Comparison of ENCODE assay signal across 9 cellular contexts in genomic region chr3:45011756-45012441, GRCh38. TPM values are rescaled to one million over a fixed set of nuclear protein-coding genes. Genes with fewer than 3 reads are reported as not detected.
A peak's percentile ranks its signal among the peaks of the same experiment; 100 is the strongest.
DNase-seq lines count a peak whose midpoint lies in the region; TF ChIP-seq lines count a peak whose summit lies in the region.
"Had no signal": no experiment of that assay in that cellular context is flagged by ENCODE, and none has a peak within 500 bp of the region (broad histone marks: within the 10 kb centered on the region; RNA-seq: fewer than 3 reads in every experiment).

No MANE protein-coding gene starts in this region.

- no peaks in the 10 kb centered on the region for H3K4me1 ChIP-seq in BE2C

- peak overlapping the region; percentile 95 for H3K27ac Mint-ChIP-seq in mesothelial cell of epicardium
- H3K27ac Mint-ChIP-seq: activated naive CD4-positive, alpha-beta T cell treated with anti-CD3 and anti-CD28 coated beads, Interleukin-2, amount 50 U/mL, for 24 hours had no signal

- H3K9me3 Mint-ChIP-seq in mesothelial cell of epicardium: no peaks in the 10 kb centered on the region
- H3K9me3 Mint-ChIP-seq: activated naive CD4-positive, alpha-beta T cell treated with anti-CD3 and anti-CD28 coated beads, Interleukin-2, amount 50 U/mL, for 24 hours had no signal

- H3K4me1 Mint-ChIP-seq in mesothelial cell of epicardium: peaks cover 26% of the 10 kb centered on the region

- TF ChIP-seq CTCF in BE2C (IDR thresholded peaks at IDR 0.05; ENCODE audit: low read depth, low read length) (no peak), mesothelial cell of epicardium (IDR thresholded peaks at IDR 0.05; ENCODE audit: unreplicated experiment) (no peak)

- peaks cover 28% of the 10 kb centered on the region for H3K36me3 Mint-ChIP-seq in mesothelial cell of epicardium

- peaks cover 3% of the 10 kb centered on the region; the same call in 1 of the 2 replicates for H3K36me3 ChIP-seq in BE2C

- no peaks in the 10 kb centered on the region for H3K27me3 ChIP-seq in BE2C

- no peaks in the 10 kb centered on the region for H3K27me3 Mint-ChIP-seq in mesothelial cell of epicardium (ENCODE audit: low read depth)
- H3K27me3 Mint-ChIP-seq: activated naive CD4-positive, alpha-beta T cell treated with anti-CD3 and anti-CD28 coated beads, Interleukin-2, amount 50 U/mL, for 24 hours had no signal

- no peaks in the 10 kb centered on the region for H3K9me3 ChIP-seq in BE2C

- DNase-seq in BE2C (peak; percentile 14), M059J (ENCODE audit: low read depth) (peak; percentile 89), dedifferentiated amniotic fluid mesenchymal stem cell (ENCODE audit: extremely low spot score) (peak; percentile 91), mesothelial cell of epicardium (ENCODE audit: low spot score in 2 of 2, unreplicated experiment in 2 of 2) (no peak), KBM-7 (no peak), HuH-7.5 (ENCODE audit: low spot score) (no peak), NK-92 (lab: John Stamatoyannopoulos, UW; ENCODE audit: unreplicated experiment) (no peak)
- DNase-seq in effector CD4-positive, alpha-beta T cell: no peak

- no peak overlapping the region for H3K4me3 ChIP-seq in BE2C (ENCODE audit: low read depth, low read length)

- H3K4me3 Mint-ChIP-seq in mesothelial cell of epicardium: no peak overlapping the region
- H3K4me3 Mint-ChIP-seq: activated naive CD4-positive, alpha-beta T cell treated with anti-CD3 and anti-CD28 coated beads, Interleukin-2, amount 50 U/mL, for 24 hours had no signal

- in situ Hi-C loops in KBM-7 (cut with MboI; ENCODE audit: low pct_unique_long_range_greater_than_20kb, low sequenced_read_pairs): no loop called here

RNA-seq across cellular contexts. Expression of gene CLEC3B, which starts 14.2 kb away (rescaled TPM):
- not detected for polyA plus RNA-seq in BE2C (2012; ENCODE audit: insufficient read depth, insufficient read length, low read depth)
- 2.2 TPM in 1 of 2 replicates, not detected in the other for total RNA-seq in M059J (2014; rRNA removed; shearing (Covaris generic))
- 0.60 to 1.2 TPM (median 0.66 TPM) in 3 replicates for total RNA-seq in mesothelial cell of epicardium

RNA-seq across cellular contexts. Expression of gene EXOSC7, which starts 35.9 kb away (rescaled TPM):
- 94.3 TPM for polyA plus RNA-seq in BE2C (2012; ENCODE audit: insufficient read depth, insufficient read length, low read depth)
- 43.4 and 45.1 TPM in 2 replicates for total RNA-seq in M059J (2014; rRNA removed; shearing (Covaris generic))
- total RNA-seq in mesothelial cell of epicardium: 53.6 TPM in 3 replicates

RNA-seq across cellular contexts. Expression of gene ZDHHC3, which starts 35.9 kb away (rescaled TPM):
- polyA plus RNA-seq in BE2C (2012; ENCODE audit: insufficient read depth, insufficient read length, low read depth): 47.5 TPM
- total RNA-seq in M059J (2014; rRNA removed; shearing (Covaris generic)): 56.7 and 58.1 TPM in 2 replicates
- 63.7 to 74.5 TPM (median 64.8 TPM) in 3 replicates for total RNA-seq in mesothelial cell of epicardium

Comparison
In these comparisons a context has a peak if more than half of its experiments do, and no peak if none do; other contexts are left out.
1. DNase-seq: peak in BE2C (single experiment), M059J (single experiment) and dedifferentiated amniotic fluid mesenchymal stem cell (single experiment); none in mesothelial cell of epicardium (0 of 2), KBM-7 (single experiment), effector CD4-positive, alpha-beta T cell (single experiment), HuH-7.5 (single experiment) and NK-92 (single experiment).